ENCODE assay signal across 14 cellular contexts in the genomic region with DNA sequence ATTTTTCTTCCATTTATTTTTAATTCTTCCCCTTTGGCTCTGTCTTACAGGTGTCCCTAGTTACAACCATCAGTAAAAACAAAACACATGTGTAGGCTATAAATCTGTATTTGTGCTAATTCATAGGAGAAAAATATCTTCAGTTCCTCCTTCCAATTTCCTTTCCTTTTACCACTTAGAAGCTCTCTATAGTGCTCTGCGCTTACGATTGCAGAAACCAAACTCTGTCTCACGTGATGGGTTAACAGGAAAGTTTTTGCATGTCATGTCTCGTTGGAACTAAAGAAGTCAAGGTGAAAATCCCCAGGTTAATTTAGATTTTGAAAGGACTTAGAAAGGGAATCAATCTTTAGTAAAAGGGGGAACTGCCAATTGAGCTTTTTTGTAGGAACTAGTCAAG.
A peak's percentile ranks its signal among the peaks of the same experiment; 100 is the strongest.
DNase-seq lines count a peak whose midpoint lies in the region; ATAC-seq and TF ChIP-seq lines count a peak whose summit lies in the region.
"Had no signal": no experiment of that assay in that cellular context is flagged by ENCODE, and none has a peak within 500 bp of the region (broad histone marks: within the 10 kb centered on the region; RNA-seq: fewer than 3 reads in every experiment).

No MANE protein-coding gene starts in this region.

- H3K4me3 Mint-ChIP-seq in GM23338 (no peak overlapping the region), osteocyte (ENCODE audit: unreplicated experiment) (peak overlapping the region; percentile 14)

- peaks cover 12% of the 10 kb centered on the region; the same call in 2 of the 3 replicates for H3K4me1 Mint-ChIP-seq in GM23338
- H3K4me1 Mint-ChIP-seq in osteocyte (ENCODE audit: unreplicated experiment) = peaks cover 8% of the 10 kb centered on the region

- ATAC-seq in GM18909 (IDR thresholded peaks at IDR 0.05; ENCODE audit: poor library complexity, unreplicated experiment) (peak; percentile 60), GM23338 (no peak), HG03432 (IDR thresholded peaks at IDR 0.05; ENCODE audit: unreplicated experiment) (peak; percentile 84), GM18867 (IDR thresholded peaks at IDR 0.05; ENCODE audit: unreplicated experiment) (no peak)

- no peaks in the 10 kb centered on the region for H3K36me3 Mint-ChIP-seq in GM23338 (ENCODE audit: low read depth)
- no peaks in the 10 kb centered on the region for H3K36me3 Mint-ChIP-seq in osteocyte (ENCODE audit: unreplicated experiment)

- no peaks in the 10 kb centered on the region for H3F3A ChIP-seq in GM23338 (replicated peaks; ENCODE audit: low read depth)

- H3K27ac ChIP-seq in GM23338 (ENCODE audit: low read depth) = no peak overlapping the region
- H3K27ac ChIP-seq: BLaER1 had no signal

- H3K9me3 Mint-ChIP-seq in GM23338 (no peaks in the 10 kb centered on the region), osteocyte (ENCODE audit: unreplicated experiment) (no peaks in the 10 kb centered on the region)

- peak overlapping the region; percentile 66; the same call in 1 of the 2 replicates for H2AFZ ChIP-seq in GM23338

- no peaks in the 10 kb centered on the region for H3K36me3 ChIP-seq in GM23338 (ENCODE audit: insufficient read depth)
- H3K36me3 ChIP-seq: BLaER1 had no signal

- TF ChIP-seq CTCF in GM23338 (conservative IDR thresholded peaks at IDR 0.05; ENCODE audit: low read depth in 2 of 2) (no peak), osteocyte (IDR thresholded peaks at IDR 0.05) (no peak)

- no peaks in the 10 kb centered on the region for H3K79me2 ChIP-seq in GM23338 (replicated peaks; ENCODE audit: insufficient read depth)

- H3K27ac Mint-ChIP-seq in GM23338 = no peak overlapping the region
- H3K27ac Mint-ChIP-seq in osteocyte (ENCODE audit: unreplicated experiment) = no peak overlapping the region

- H3K4me3 ChIP-seq in GM23338 = no peak overlapping the region
- H3K4me3 ChIP-seq: BLaER1 had no signal

- no peaks in the 10 kb centered on the region for H3K9me2 ChIP-seq in GM23338 (ENCODE audit: insufficient read depth)

- H3K4me2 ChIP-seq in GM23338 = no peak overlapping the region
- H3K4me2 ChIP-seq: BLaER1 had no signal

- DNase-seq in GM23338 (ENCODE audit: low spot score) (no peak), osteocyte (ENCODE audit: extremely low spot score, unreplicated experiment) (no peak), NCI-H69 (lab: John Stamatoyannopoulos, UW) (no peak), retina (no peak)
- DNase-seq: H7; head of caudate nucleus; NCI-H1417 treated with DMSO at 0.1 percent for 48 hours; NCI-H345; stimulated activated CD4-positive, alpha-beta T cell treated with anti-CD3 and anti-CD28 coated beads, Interleukin-4, amount 100 ng/mL, for 24 hours; stimulated activated naive CD4-positive, alpha-beta T cell had no signal

- H4K20me1 ChIP-seq in GM23338 (replicated peaks; ENCODE audit: insufficient read depth) = no peaks in the 10 kb centered on the region
- H4K20me1 ChIP-seq: BLaER1 had no signal

- H3K27me3 Mint-ChIP-seq in GM23338 (ENCODE audit: insufficient read depth, low read depth, poor library complexity) (no peaks in the 10 kb centered on the region), osteocyte (ENCODE audit: unreplicated experiment) (no peaks in the 10 kb centered on the region)

- no peaks in the 10 kb centered on the region; the same call in 1 of the 2 replicates for H3K4me1 ChIP-seq in GM23338 (ENCODE audit: insufficient read depth)
- H3K4me1 ChIP-seq: BLaER1 had no signal

- H3K27me3 ChIP-seq in GM23338 (ENCODE audit: insufficient read depth) = no peaks in the 10 kb centered on the region
- H3K27me3 ChIP-seq: BLaER1 had no signal

TF ChIP-seq in GM23338, 12 proteins besides CTCF, POLR2A, EP300 and RAD21 (continues in another document):
- TF ChIP-seq EZH2 (IDR thresholded peaks at IDR 0.05; ENCODE audit: low read depth, unreplicated experiment) (no peak), POLR2AphosphoS5 (IDR thresholded peaks at IDR 0.05; ENCODE audit: low read depth) (no peak), CREB1 (CRISPR knock-in tag; IDR thresholded peaks at IDR 0.05; ENCODE audit: low read depth) (no peak), NANOG (IDR thresholded peaks at IDR 0.05; ENCODE audit: borderline replicate concordance) (no peak), ZNF331 (CRISPR knock-in tag; IDR thresholded peaks at IDR 0.05; ENCODE audit: low read depth) (no peak), ZNF114 (CRISPR knock-in tag; IDR thresholded peaks at IDR 0.05) (no peak)
- TF ChIP-seq, protein P1, sequence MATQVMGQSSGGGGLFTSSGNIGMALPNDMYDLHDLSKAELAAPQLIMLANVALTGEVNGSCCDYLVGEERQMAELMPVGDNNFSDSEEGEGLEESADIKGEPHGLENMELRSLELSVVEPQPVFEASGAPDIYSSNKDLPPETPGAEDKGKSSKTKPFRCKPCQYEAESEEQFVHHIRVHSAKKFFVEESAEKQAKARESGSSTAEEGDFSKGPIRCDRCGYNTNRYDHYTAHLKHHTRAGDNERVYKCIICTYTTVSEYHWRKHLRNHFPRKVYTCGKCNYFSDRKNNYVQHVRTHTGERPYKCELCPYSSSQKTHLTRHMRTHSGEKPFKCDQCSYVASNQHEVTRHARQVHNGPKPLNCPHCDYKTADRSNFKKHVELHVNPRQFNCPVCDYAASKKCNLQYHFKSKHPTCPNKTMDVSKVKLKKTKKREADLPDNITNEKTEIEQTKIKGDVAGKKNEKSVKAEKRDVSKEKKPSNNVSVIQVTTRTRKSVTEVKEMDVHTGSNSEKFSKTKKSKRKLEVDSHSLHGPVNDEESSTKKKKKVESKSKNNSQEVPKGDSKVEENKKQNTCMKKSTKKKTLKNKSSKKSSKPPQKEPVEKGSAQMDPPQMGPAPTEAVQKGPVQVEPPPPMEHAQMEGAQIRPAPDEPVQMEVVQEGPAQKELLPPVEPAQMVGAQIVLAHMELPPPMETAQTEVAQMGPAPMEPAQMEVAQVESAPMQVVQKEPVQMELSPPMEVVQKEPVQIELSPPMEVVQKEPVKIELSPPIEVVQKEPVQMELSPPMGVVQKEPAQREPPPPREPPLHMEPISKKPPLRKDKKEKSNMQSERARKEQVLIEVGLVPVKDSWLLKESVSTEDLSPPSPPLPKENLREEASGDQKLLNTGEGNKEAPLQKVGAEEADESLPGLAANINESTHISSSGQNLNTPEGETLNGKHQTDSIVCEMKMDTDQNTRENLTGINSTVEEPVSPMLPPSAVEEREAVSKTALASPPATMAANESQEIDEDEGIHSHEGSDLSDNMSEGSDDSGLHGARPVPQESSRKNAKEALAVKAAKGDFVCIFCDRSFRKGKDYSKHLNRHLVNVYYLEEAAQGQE (IDR thresholded peaks at IDR 0.05; ENCODE audit: unreplicated experiment) = no peak
- TF ChIP-seq, protein P2, sequence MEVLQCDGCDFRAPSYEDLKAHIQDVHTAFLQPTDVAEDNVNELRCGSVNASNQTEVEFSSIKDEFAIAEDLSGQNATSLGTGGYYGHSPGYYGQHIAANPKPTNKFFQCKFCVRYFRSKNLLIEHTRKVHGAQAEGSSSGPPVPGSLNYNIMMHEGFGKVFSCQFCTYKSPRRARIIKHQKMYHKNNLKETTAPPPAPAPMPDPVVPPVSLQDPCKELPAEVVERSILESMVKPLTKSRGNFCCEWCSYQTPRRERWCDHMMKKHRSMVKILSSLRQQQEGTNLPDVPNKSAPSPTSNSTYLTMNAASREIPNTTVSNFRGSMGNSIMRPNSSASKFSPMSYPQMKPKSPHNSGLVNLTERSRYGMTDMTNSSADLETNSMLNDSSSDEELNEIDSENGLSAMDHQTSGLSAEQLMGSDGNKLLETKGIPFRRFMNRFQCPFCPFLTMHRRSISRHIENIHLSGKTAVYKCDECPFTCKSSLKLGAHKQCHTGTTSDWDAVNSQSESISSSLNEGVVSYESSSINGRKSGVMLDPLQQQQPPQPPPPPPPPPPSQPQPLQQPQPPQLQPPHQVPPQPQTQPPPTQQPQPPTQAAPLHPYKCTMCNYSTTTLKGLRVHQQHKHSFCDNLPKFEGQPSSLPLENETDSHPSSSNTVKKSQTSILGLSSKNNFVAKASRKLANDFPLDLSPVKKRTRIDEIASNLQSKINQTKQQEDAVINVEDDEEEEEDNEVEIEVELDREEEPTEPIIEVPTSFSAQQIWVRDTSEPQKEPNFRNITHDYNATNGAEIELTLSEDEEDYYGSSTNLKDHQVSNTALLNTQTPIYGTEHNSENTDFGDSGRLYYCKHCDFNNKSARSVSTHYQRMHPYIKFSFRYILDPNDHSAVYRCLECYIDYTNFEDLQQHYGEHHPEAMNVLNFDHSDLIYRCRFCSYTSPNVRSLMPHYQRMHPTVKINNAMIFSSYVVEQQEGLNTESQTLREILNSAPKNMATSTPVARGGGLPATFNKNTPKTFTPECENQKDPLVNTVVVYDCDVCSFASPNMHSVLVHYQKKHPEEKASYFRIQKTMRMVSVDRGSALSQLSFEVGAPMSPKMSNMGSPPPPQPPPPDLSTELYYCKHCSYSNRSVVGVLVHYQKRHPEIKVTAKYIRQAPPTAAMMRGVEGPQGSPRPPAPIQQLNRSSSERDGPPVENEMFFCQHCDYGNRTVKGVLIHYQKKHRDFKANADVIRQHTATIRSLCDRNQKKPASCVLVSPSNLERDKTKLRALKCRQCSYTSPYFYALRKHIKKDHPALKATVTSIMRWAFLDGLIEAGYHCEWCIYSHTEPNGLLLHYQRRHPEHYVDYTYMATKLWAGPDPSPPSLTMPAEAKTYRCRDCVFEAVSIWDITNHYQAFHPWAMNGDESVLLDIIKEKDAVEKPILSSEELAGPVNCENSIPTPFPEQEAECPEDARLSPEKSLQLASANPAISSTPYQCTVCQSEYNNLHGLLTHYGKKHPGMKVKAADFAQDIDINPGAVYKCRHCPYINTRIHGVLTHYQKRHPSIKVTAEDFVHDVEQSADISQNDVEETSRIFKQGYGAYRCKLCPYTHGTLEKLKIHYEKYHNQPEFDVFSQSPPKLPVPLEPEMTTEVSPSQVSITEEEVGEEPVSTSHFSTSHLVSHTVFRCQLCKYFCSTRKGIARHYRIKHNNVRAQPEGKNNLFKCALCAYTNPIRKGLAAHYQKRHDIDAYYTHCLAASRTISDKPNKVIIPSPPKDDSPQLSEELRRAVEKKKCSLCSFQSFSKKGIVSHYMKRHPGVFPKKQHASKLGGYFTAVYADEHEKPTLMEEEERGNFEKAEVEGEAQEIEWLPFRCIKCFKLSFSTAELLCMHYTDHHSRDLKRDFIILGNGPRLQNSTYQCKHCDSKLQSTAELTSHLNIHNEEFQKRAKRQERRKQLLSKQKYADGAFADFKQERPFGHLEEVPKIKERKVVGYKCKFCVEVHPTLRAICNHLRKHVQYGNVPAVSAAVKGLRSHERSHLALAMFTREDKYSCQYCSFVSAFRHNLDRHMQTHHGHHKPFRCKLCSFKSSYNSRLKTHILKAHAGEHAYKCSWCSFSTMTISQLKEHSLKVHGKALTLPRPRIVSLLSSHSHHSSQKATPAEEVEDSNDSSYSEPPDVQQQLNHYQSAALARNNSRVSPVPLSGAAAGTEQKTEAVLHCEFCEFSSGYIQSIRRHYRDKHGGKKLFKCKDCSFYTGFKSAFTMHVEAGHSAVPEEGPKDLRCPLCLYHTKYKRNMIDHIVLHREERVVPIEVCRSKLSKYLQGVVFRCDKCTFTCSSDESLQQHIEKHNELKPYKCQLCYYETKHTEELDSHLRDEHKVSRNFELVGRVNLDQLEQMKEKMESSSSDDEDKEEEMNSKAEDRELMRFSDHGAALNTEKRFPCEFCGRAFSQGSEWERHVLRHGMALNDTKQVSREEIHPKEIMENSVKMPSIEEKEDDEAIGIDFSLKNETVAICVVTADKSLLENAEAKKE (CRISPR knock-in tag; IDR thresholded peaks at IDR 0.05) = no peak

Comparison
In these comparisons a context has a peak if more than half of its experiments do, and no peak if none do; other contexts are left out.
1. ATAC-seq: peak in GM18909 (single experiment) and HG03432 (single experiment); none in GM23338 (single experiment) and GM18867 (single experiment).